ENCODE assay signal across 1 cellular context in genomic region chr11:105524286-105524685, GRCh38.
TF ChIP-seq lines count a peak whose summit lies in the region.

No MANE protein-coding gene starts in this region.

TF ChIP-seq in K562, 482 proteins besides CTCF, POLR2A, EP300 and RAD21 (continued from another document):
- TF ChIP-seq AFF1 (IDR thresholded peaks at IDR 0.05; ENCODE audit: low read depth in 1 of 2, partially characterized antibody in 2 of 2) (no peak), ASH1L (IDR thresholded peaks at IDR 0.05; ENCODE audit: borderline replicate concordance, low read depth, partially characterized antibody) (no peak), MCM7 (IDR thresholded peaks at IDR 0.05) (no peak), HMGXB4 (CRISPR knock-in tag; IDR thresholded peaks at IDR 0.05) (no peak), NFATC3 (IDR thresholded peaks at IDR 0.05) (no peak), MNT (conservative IDR thresholded peaks at IDR 0.05) (no peak), KDM4B (IDR thresholded peaks at IDR 0.05; ENCODE audit: borderline replicate concordance in 2 of 2, low read depth in 1 of 2) (no peak), NR1H2 (CRISPR knock-in tag; IDR thresholded peaks at IDR 0.05) (no peak), NFRKB (IDR thresholded peaks at IDR 0.05; ENCODE audit: low read depth) (no peak), KLF10 (CRISPR knock-in tag; IDR thresholded peaks at IDR 0.05) (no peak), ZNF184 (CRISPR knock-in tag; IDR thresholded peaks at IDR 0.05) (no peak), NBN (IDR thresholded peaks at IDR 0.05; ENCODE audit: low read depth) (no peak), RERE (CRISPR knock-in tag; IDR thresholded peaks at IDR 0.05; ENCODE audit: borderline replicate concordance) (no peak), MCM5 (IDR thresholded peaks at IDR 0.05; ENCODE audit: low read depth) (no peak)
